In genomic region chr3:115475178-115476041, GRCh38 we compare ENCODE assay signal across 17 cellular contexts.
"Had no signal": no experiment of that assay in that cellular context is flagged by ENCODE, and none has a peak within 500 bp of the region (broad histone marks: within the 10 kb centered on the region; RNA-seq: fewer than 3 reads in every experiment).

No MANE protein-coding gene starts in this region.

- H3K4me3 ChIP-seq: cardiac muscle cell, coronary artery, lung, ovary, stomach had no signal

- H3K9me3 ChIP-seq: ovary, stomach had no signal

- H3K36me3 ChIP-seq: cardiac muscle cell, ovary, stomach had no signal

- H3K27ac ChIP-seq: cardiac muscle cell, coronary artery, foreskin keratinocyte, ovary, stomach had no signal

- DNase-seq: activated CD4-positive, alpha-beta memory T cell treated with anti-CD3 and anti-CD28 coated beads, Interleukin-2, amount 10 ng/mL, durations not matched to agents 7 days and 5 days; activated CD4-positive, alpha-beta T cell treated with anti-CD3 and anti-CD28 coated beads for 4 hours; activated effector memory CD4-positive, alpha-beta T cell treated with Interleukin-2 at 50 U/mL for 16 hours; activated naive CD4-positive, alpha-beta T cell treated with anti-CD3 and anti-CD28 coated beads, Interleukin-2, amount 50 U/mL, for 16 hours; activated T-cell treated with anti-CD3 and anti-CD28 coated beads, Interleukin-2, amount 50 U/mL, for 4 hours; effector CD4-positive, alpha-beta T cell; foreskin keratinocyte; glutamatergic neuron; kidney glomerular epithelial cell; midbrain; ovary; stimulated activated CD4-positive, alpha-beta T cell treated with anti-CD3 and anti-CD28 coated beads, Interleukin-1b, Interleukin-23, amount 100 ng/mL, for 48 hours; stomach; T-helper 17 cell had no signal

- H3K27me3 ChIP-seq: cardiac muscle cell, ovary, stomach had no signal

- H3K4me1 ChIP-seq: foreskin keratinocyte, stomach had no signal
